In genomic region chr2:118521272-118521671, GRCh38 we compare ENCODE assay signal across 4 cellular contexts.
TF ChIP-seq lines count a peak whose summit lies in the region.

No MANE protein-coding gene starts in this region.

TF ChIP-seq in HCT116, 20 proteins besides CTCF, POLR2A, EP300 and RAD21:
- no peak for TF ChIP-seq TCF7L2 (IDR thresholded peaks at IDR 0.05; ENCODE audit: borderline replicate concordance, extremely low read depth, insufficient read depth, insufficient read length)
- peak; percentile 37; the same call in 1 of the 2 replicates for TF ChIP-seq ZNF274 (IDR thresholded peaks at IDR 0.05; ENCODE audit: low read depth, low read length)

TF ChIP-seq in HEK293, 187 proteins besides CTCF, POLR2A, EP300 and RAD21:
- 0 out of 2 replicates have a peak, but pooled peaks have one; percentile 39 for TF ChIP-seq ZNF274 (IDR thresholded peaks at IDR 0.05; ENCODE audit: low read length)
- TF ChIP-seq ZNF274 (tag by site-specific recombination; IDR thresholded peaks at IDR 0.05; ENCODE audit: borderline replicate concordance): no peak
- TF ChIP-seq ZNF670 (tag by site-specific recombination; IDR thresholded peaks at IDR 0.05; ENCODE audit: low read depth): no peak
TF ChIP-seq in HEK293: peak in this region for 1.

TF ChIP-seq in K562, 482 proteins besides CTCF, POLR2A, EP300 and RAD21:
- TF ChIP-seq NFE2L1 (tag; IDR thresholded peaks at IDR 0.05; ENCODE audit: borderline replicate concordance, low read depth) (no peak), ZNF274 (IDR thresholded peaks at IDR 0.05; ENCODE audit: borderline replicate concordance, low read depth, low read length) (peak; percentile 49; the same call in 1 of the 2 replicates), RBM25 (IDR thresholded peaks at IDR 0.05; ENCODE audit: low read depth, low read length, severe bottlenecking) (no peak)

TF ChIP-seq in H1, 55 proteins besides CTCF, POLR2A, EP300 and RAD21:
- peak; percentile 79; the same call in 1 of the 2 replicates for TF ChIP-seq ZNF274 (IDR thresholded peaks at IDR 0.05; ENCODE audit: borderline replicate concordance, extremely low read depth, low read length)
- TF ChIP-seq TAF1 (IDR thresholded peaks at IDR 0.05; ENCODE audit: low read depth, low read length): no peak
